ENCODE assay signal across 9 cellular contexts in genomic region chr14:34843011-34843554, GRCh38. TPM values are rescaled to one million over a fixed set of nuclear protein-coding genes. Genes with fewer than 3 reads are reported as not detected.
DNase-seq lines count a peak whose midpoint lies in the region; ATAC-seq and TF ChIP-seq lines count a peak whose summit lies in the region.
"Had no signal": no experiment of that assay in that cellular context is flagged by ENCODE, and none has a peak within 500 bp of the region (broad histone marks: within the 10 kb centered on the region; RNA-seq: fewer than 3 reads in every experiment).

No MANE protein-coding gene starts in this region.

- H3K27me3 Mint-ChIP-seq in activated naive CD4-positive, alpha-beta T cell treated with anti-CD3 and anti-CD28 coated beads, Interleukin-2, amount 10 ng/mL, durations not matched to agents 7 days and 5 days, result no peaks in the 10 kb centered on the region

- no peak for TF ChIP-seq CTCF in GM06990 (IDR thresholded peaks at IDR 0.05; ENCODE audit: insufficient read depth, low read length, poor library complexity, severe bottlenecking)

- H3K4me3 Mint-ChIP-seq in activated naive CD4-positive, alpha-beta T cell treated with anti-CD3 and anti-CD28 coated beads, Interleukin-2, amount 10 ng/mL, durations not matched to agents 7 days and 5 days, result no peak overlapping the region
- H3K4me3 Mint-ChIP-seq: neural crest cell had no signal

- no peaks in the 10 kb centered on the region for H3K4me1 ChIP-seq in aorta (ENCODE audit: control insufficient read depth in 1 of 2, insufficient read depth in 2 of 2, low read length in 2 of 2)

- ATAC-seq in aorta (ENCODE audit: low FRiP score), result peak; percentile 54
- ATAC-seq in GM21515 (IDR thresholded peaks at IDR 0.05; ENCODE audit: unreplicated experiment), result no peak

- DNase-seq in GM06990 (ENCODE audit: extremely low read depth, insufficient read length) (peak; percentile 11), HPDE6-E6E7 (ENCODE audit: extremely low spot score) (peak; percentile 81), inferior parietal cortex (ENCODE audit: extremely low spot score) (peak; percentile 38), aorta (no peak), activated gamma-delta T cell treated with Interleukin-2 at 50 U/mL for 16 hours (no peak), NCI-H524 (lab: John Stamatoyannopoulos, UW) (no peak)
- DNase-seq in activated naive CD4-positive, alpha-beta T cell treated with anti-CD3 and anti-CD28 coated beads, Interleukin-2, amount 10 ng/mL, durations not matched to agents 7 days and 5 days, result no peak

- peak overlapping the region; percentile 1 for H3K27ac Mint-ChIP-seq in activated naive CD4-positive, alpha-beta T cell treated with anti-CD3 and anti-CD28 coated beads, Interleukin-2, amount 10 ng/mL, durations not matched to agents 7 days and 5 days

- intact Hi-C loops in aorta (cut with DNase I), result no loop called here

- peaks cover 16% of the 10 kb centered on the region for H3K4me1 Mint-ChIP-seq in activated naive CD4-positive, alpha-beta T cell treated with anti-CD3 and anti-CD28 coated beads, Interleukin-2, amount 10 ng/mL, durations not matched to agents 7 days and 5 days

- no peaks in the 10 kb centered on the region for H3K9me3 ChIP-seq in aorta (ENCODE audit: control insufficient read depth, low read length)

- H3K4me3 ChIP-seq in GM06990 (replicated peaks; ENCODE audit: low read depth, low read length) (no peak overlapping the region), aorta (ENCODE audit: low read length in 2 of 2) (no peak overlapping the region)

- CTCF ChIA-PET in activated naive CD4-positive, alpha-beta T cell treated with anti-CD3 and anti-CD28 coated beads, Interleukin-2, amount 10 ng/mL, durations not matched to agents 7 days and 5 days (lab: Charles Lee), result interaction anchor here (0.6 to 1.1 kb wide), 3 partner anchors 10 to 138 kb away, joined by 3 read pairs; no protein-coding TSS in a partner anchor

- H3K36me3 Mint-ChIP-seq in activated naive CD4-positive, alpha-beta T cell treated with anti-CD3 and anti-CD28 coated beads, Interleukin-2, amount 10 ng/mL, durations not matched to agents 7 days and 5 days, result peaks cover 30% of the 10 kb centered on the region

- H3K9me3 Mint-ChIP-seq in activated naive CD4-positive, alpha-beta T cell treated with anti-CD3 and anti-CD28 coated beads, Interleukin-2, amount 10 ng/mL, durations not matched to agents 7 days and 5 days, result no peaks in the 10 kb centered on the region

- 54 to 60% methylated on average over 3 of the region's 3 CpGs for WGBS in aorta, 2 donors

- no peaks in the 10 kb centered on the region for H3K27me3 ChIP-seq in GM06990 (replicated peaks; ENCODE audit: control insufficient read depth, insufficient read depth, low read length)
- no peaks in the 10 kb centered on the region for H3K27me3 ChIP-seq in aorta (ENCODE audit: control insufficient read depth in 1 of 2, insufficient read depth in 2 of 2, low read length in 1 of 2)

- H3K27ac ChIP-seq in aorta (ENCODE audit: low read depth in 1 of 2, low read length in 2 of 2), result no peak overlapping the region

- H3K36me3 ChIP-seq in GM06990 (ENCODE audit: control insufficient read depth, insufficient read depth, low read length) (no peaks in the 10 kb centered on the region; the same call in none of the 2 replicates), aorta (ENCODE audit: control insufficient read depth in 1 of 2, insufficient read depth in 2 of 2, low read length in 1 of 2) (no peaks in the 10 kb centered on the region)

RNA-seq across cellular contexts. Expression of gene BAZ1A, which starts 32.1 kb away (rescaled TPM):
- total RNA-seq in aorta, result 10 to 100 TPM; 24.8 to 26.6 TPM
- polyA plus RNA-seq in aorta, result 10 to 100 TPM in 1 of 2 donors, 1 to 10 TPM in 1; 9.1 to 19.5 TPM

Comparison
In these comparisons a context has a peak if more than half of its experiments do, and no peak if none do; other contexts are left out.
1. DNase-seq: peak in GM06990 (single experiment), HPDE6-E6E7 (single experiment) and inferior parietal cortex (single experiment); none in activated naive CD4-positive, alpha-beta T cell treated with anti-CD3 and anti-CD28 coated beads, Interleukin-2, amount 10 ng/mL, durations not matched to agents 7 days and 5 days (single experiment), aorta (0 of 2), activated gamma-delta T cell treated with Interleukin-2 at 50 U/mL for 16 hours (single experiment) and NCI-H524 (0 of 2).